32 cellular contexts compared by ENCODE assay signal in genomic region chr11:36557991-36558390, GRCh38. TPM values are rescaled to one million over a fixed set of nuclear protein-coding genes. Genes with fewer than 3 reads are reported as not detected.
A peak's percentile ranks its signal among the peaks of the same experiment; 100 is the strongest.
DNase-seq lines count a peak whose midpoint lies in the region; ATAC-seq, FAIRE-seq and TF ChIP-seq lines count a peak whose summit lies in the region.
"Had no signal": no experiment of that assay in that cellular context is flagged by ENCODE, and none has a peak within 500 bp of the region (broad histone marks: within the 10 kb centered on the region; RNA-seq: fewer than 3 reads in every experiment).

No MANE protein-coding gene starts in this region.

- peak overlapping the region; percentile 85 for H3K27ac ChIP-seq in KOPT-K1 (ENCODE audit: low read depth, low read length, poor library complexity, severe bottlenecking)
- peak overlapping the region; percentile 66; the same call in 1 of the 3 replicates for H3K27ac ChIP-seq in K562 (ENCODE audit: extremely low read depth, low read depth, low read length)
- H3K27ac ChIP-seq in spleen = peak overlapping the region in 5 of 8 donors; percentile 18 to 45 (median 31)
- H3K27ac ChIP-seq: adrenal gland, BLaER1, brain microvascular endothelial cell, colonic mucosa, esophagus squamous epithelium, gastrocnemius medialis, left ventricle myocardium inferior, right atrium auricular region, thyroid gland had no signal

- peak overlapping the region; percentile 66 for H3K4me2 ChIP-seq in K562 (ENCODE audit: insufficient read depth, low read length)
- H3K4me2 ChIP-seq: BLaER1 had no signal

- CTCF ChIA-PET in K562 (lab: Yijun Ruan, JAX; ENCODE audit: low intra/inter-chr PET ratio) = no interaction called here

- H3K4me1 Mint-ChIP-seq in activated T-cell treated with anti-CD3 and anti-CD28 coated beads, Interleukin-2, amount 50 U/mL, for 72 hours (ENCODE audit: low read depth) = peaks cover 23% of the 10 kb centered on the region
- peaks cover 21% of the 10 kb centered on the region for H3K4me1 Mint-ChIP-seq in activated T-cell treated with anti-CD3 and anti-CD28 coated beads, Interleukin-2, amount 50 U/mL, for 24 hours (ENCODE audit: low read depth)

- no peak for TF ChIP-seq EP300 in K562 (IDR thresholded peaks at IDR 0.05; ENCODE audit: low read length)

- H2AFZ ChIP-seq in K562 (ENCODE audit: low read depth, low read length) = peak overlapping the region; percentile 98

- H3K4me3 ChIP-seq in K562 (peak overlapping the region; percentile 31), spleen (no peak overlapping the region)
- H3K4me3 ChIP-seq: adrenal gland, BLaER1, colonic mucosa, esophagus squamous epithelium, gastrocnemius medialis, left ventricle myocardium inferior, MG63, right atrium auricular region, thyroid gland had no signal

- H3K79me2 ChIP-seq in K562 (ENCODE audit: control insufficient read depth, insufficient read depth, low read length) = no peaks in the 10 kb centered on the region

- peaks cover 6% of the 10 kb centered on the region for H3K27me3 Mint-ChIP-seq in activated T-cell treated with anti-CD3 and anti-CD28 coated beads, Interleukin-2, amount 50 U/mL, for 72 hours (ENCODE audit: low read depth)
- H3K27me3 Mint-ChIP-seq in activated T-cell treated with anti-CD3 and anti-CD28 coated beads, Interleukin-2, amount 50 U/mL, for 24 hours = peaks cover 3% of the 10 kb centered on the region

- TF ChIP-seq CTCF in K562 (IDR thresholded peaks at IDR 0.05 in 2 of 3, conservative IDR thresholded peaks at IDR 0.05 in 1 of 3; ENCODE audit: insufficient read depth in 2 of 3, low read depth in 1 of 3, low read length in 3 of 3) (no peak), spleen (IDR thresholded peaks at IDR 0.05 in 8 of 11, conservative IDR thresholded peaks at IDR 0.05 in 3 of 11) (no peak)

- H4K20me1 ChIP-seq in K562 (replicated peaks; ENCODE audit: control insufficient read depth, insufficient read depth, low read length) = no peaks in the 10 kb centered on the region
- H4K20me1 ChIP-seq: BLaER1 had no signal

- peaks cover 0 to 3% of the 10 kb centered on the region in 2 donors for H3K9me3 Mint-ChIP-seq in activated T-cell treated with anti-CD3 and anti-CD28 coated beads, Interleukin-2, amount 50 U/mL, for 72 hours
- H3K9me3 Mint-ChIP-seq in activated T-cell treated with anti-CD3 and anti-CD28 coated beads, Interleukin-2, amount 50 U/mL, for 24 hours = peaks cover 10% of the 10 kb centered on the region

- no TSS peak for BruUV-seq in K562 (replicated peaks; lab: Mats Ljungman, UMichigan)

- POLR2A ChIA-PET in K562 (lab: Yijun Ruan, JAX) = interaction anchor here (0.6 kb wide), 1 partner anchor 369 kb away, joined by 4 read pairs; no protein-coding TSS in a partner anchor

- in situ Hi-C loops in K562 (cut with MboI) = no loop called here

- TF ChIP-seq POLR2A in K562 (conservative IDR thresholded peaks at IDR 0.05) = no peak
- no peak for TF ChIP-seq POLR2A in spleen (IDR thresholded peaks at IDR 0.05)

- peaks cover 2 to 4% of the 10 kb centered on the region in 2 donors for H3K36me3 Mint-ChIP-seq in activated T-cell treated with anti-CD3 and anti-CD28 coated beads, Interleukin-2, amount 50 U/mL, for 72 hours (ENCODE audit: insufficient read depth in 2 of 2)
- H3K36me3 Mint-ChIP-seq in activated T-cell treated with anti-CD3 and anti-CD28 coated beads, Interleukin-2, amount 50 U/mL, for 24 hours (ENCODE audit: low read depth) = no peaks in the 10 kb centered on the region
- H3K36me3 Mint-ChIP-seq: naive B cell had no signal

- no peaks in the 10 kb centered on the region for H3K9me1 ChIP-seq in K562 (ENCODE audit: control insufficient read depth, insufficient read depth, low read length)

- H3K36me3 ChIP-seq in KOPT-K1 (ENCODE audit: insufficient read depth, low read length) = no peaks in the 10 kb centered on the region
- H3K36me3 ChIP-seq in K562 (ENCODE audit: control insufficient read depth, insufficient read depth, low read length) = no peaks in the 10 kb centered on the region
- no peaks in the 10 kb centered on the region for H3K36me3 ChIP-seq in spleen
- H3K36me3 ChIP-seq: adrenal gland, BLaER1, brain microvascular endothelial cell, colonic mucosa, esophagus squamous epithelium, gastrocnemius medialis, left ventricle myocardium inferior, MG63, right atrium auricular region, thyroid gland had no signal

- ATAC-seq in activated T-cell treated with anti-CD3 and anti-CD28 coated beads, Interleukin-2, amount 50 U/mL, for 72 hours (replicated peaks in 1 of 2) = no peak
- peak; percentile 26; the same call in 1 of the 3 replicates for ATAC-seq in K562
- ATAC-seq: gastrocnemius medialis, Panc1 had no signal

- peak overlapping the region in 1 of 2 donors; percentile 65 for H3K4me3 Mint-ChIP-seq in activated T-cell treated with anti-CD3 and anti-CD28 coated beads, Interleukin-2, amount 50 U/mL, for 72 hours
- no peak overlapping the region for H3K4me3 Mint-ChIP-seq in activated T-cell treated with anti-CD3 and anti-CD28 coated beads, Interleukin-2, amount 50 U/mL, for 24 hours
- H3K4me3 Mint-ChIP-seq: naive B cell had no signal

- H3K27ac Mint-ChIP-seq in activated T-cell treated with anti-CD3 and anti-CD28 coated beads, Interleukin-2, amount 50 U/mL, for 72 hours = peak overlapping the region; percentile 9
- no peak overlapping the region for H3K27ac Mint-ChIP-seq in activated T-cell treated with anti-CD3 and anti-CD28 coated beads, Interleukin-2, amount 50 U/mL, for 24 hours
- H3K27ac Mint-ChIP-seq: naive B cell had no signal

- FAIRE-seq in K562 (lab: Jason Lieb, UNC) = no peak

- intact Hi-C loops in K562 (cut with micrococcal nuclease) = no loop called here
- intact Hi-C loops in spleen (cut with DNase I; ENCODE audit: low total_unique reads) = no loop called here

- H3K27me3 ChIP-seq in K562 (ENCODE audit: control insufficient read depth in 2 of 2, insufficient read depth in 2 of 2, low read length in 2 of 2) (no peaks in the 10 kb centered on the region), spleen (replicated peaks in 1 of 7) (no peaks in the 10 kb centered on the region)
- H3K27me3 ChIP-seq: adrenal gland, BLaER1, brain microvascular endothelial cell, colonic mucosa, esophagus squamous epithelium, gastrocnemius medialis, right atrium auricular region, thyroid gland had no signal

- H3K9me3 ChIP-seq in KOPT-K1 (ENCODE audit: insufficient read depth, low read length, poor library complexity, severe bottlenecking) (peaks cover 6% of the 10 kb centered on the region), K562 (replicated peaks; ENCODE audit: control insufficient read depth, insufficient read depth, low read depth, low read length) (peaks cover 1% of the 10 kb centered on the region; the same call in 1 of the 2 replicates), spleen (peaks cover 0 to 14% (median 2%) of the 10 kb centered on the region in 8 donors)
- H3K9me3 ChIP-seq: adrenal gland, colonic mucosa, esophagus squamous epithelium, gastrocnemius medialis, MG63, thyroid gland had no signal

- no peak for TF ChIP-seq RAD21 in K562 (CRISPR knock-in tag; conservative IDR thresholded peaks at IDR 0.05 in 1 of 2, IDR thresholded peaks at IDR 0.05 in 1 of 2)

- H3K4me1 ChIP-seq in K562 (replicated peaks in 1 of 2; ENCODE audit: control insufficient read depth in 2 of 2, insufficient read depth in 2 of 2, low read length in 2 of 2) = no peaks in the 10 kb centered on the region; a peak in 2 of 5 replicates
- H3K4me1 ChIP-seq in spleen = no peaks in the 10 kb centered on the region
- H3K4me1 ChIP-seq: adrenal gland, BLaER1, colonic mucosa, esophagus squamous epithelium, gastrocnemius medialis, left ventricle myocardium inferior, right atrium auricular region, thyroid gland had no signal

- no peak for DNase-seq in activated T-cell treated with anti-CD3 and anti-CD28 coated beads, Interleukin-2, amount 50 U/mL, for 72 hours
- DNase-seq in activated T-cell treated with anti-CD3 and anti-CD28 coated beads, Interleukin-2, amount 50 U/mL, for 24 hours = no peak
- no peak for DNase-seq in K562 (ENCODE audit: extremely low read depth in 1 of 4, low spot score in 3 of 4)
- DNase-seq in spleen = no peak
- DNase-seq in stimulated activated CD4-positive, alpha-beta T cell treated with anti-CD3 and anti-CD28 coated beads, Interleukin-2, amount 100 ng/mL, for 24 hours = no peak
- no peak for DNase-seq in activated gamma-delta T cell (lab: John Stamatoyannopoulos, UW)
- DNase-seq in germinal center (ENCODE audit: low spot score) = no peak
- DNase-seq: activated CD8-positive, alpha-beta memory T cell treated with anti-CD3 and anti-CD28 coated beads, Interleukin-2, amount 50 U/mL, for 48 hours; activated effector memory CD4-positive, alpha-beta T cell treated with Interleukin-2 at 50 U/mL for 16 hours; adrenal gland; brain microvascular endothelial cell; colonic mucosa; DMS79 treated with DMSO at 0.1 percent for 48 hours; esophagus squamous epithelium; gastrocnemius medialis; HCEC 1CT; hypothalamus; IMR-90; left ventricle myocardium inferior; MG63; naive B cell; NCI-H446; NK-92 treated with Interleukin-12 subunit alpha and Interleukin-12 subunit beta, amount 100 ng/mL, for 24 hours; SIG-M5; stimulated activated CD4-positive, alpha-beta T cell treated with anti-CD3 and anti-CD28 coated beads, Interleukin-4, amount 100 ng/mL, for 4 hours; stimulated activated naive CD8-positive, alpha-beta T cell treated with anti-CD3 and anti-CD28 coated beads, Interleukin-15, Interleukin-2, amounts not matched to agents 100 U/mL and 50 U/mL, for 24 hours; thyroid gland had no signal

- peak overlapping the region in 1 of 2 experiments; percentile 66; a peak in 2 of 4 replicates for H3K9ac ChIP-seq in K562 (ENCODE audit: insufficient read depth in 1 of 2, low read depth in 2 of 2, low read length in 2 of 2)
- H3K9ac ChIP-seq: BLaER1 had no signal

RNA-seq across cellular contexts. Expression of gene RAG1, which starts 9.8 kb away (rescaled TPM):
- under 1 TPM; 0.39 to 0.50 TPM for total RNA-seq in activated T-cell treated with anti-CD3 and anti-CD28 coated beads, Interleukin-2, amount 50 U/mL, for 72 hours
- 1.8 and 6.2 TPM in 2 replicates for total RNA-seq in K562 (2011; cell fraction: chromatin; rRNA removed; ENCODE audit: low replicate concordance)
- total RNA-seq in K562 (2011; cell fraction: nucleolus; rRNA removed) = 0.83 and 2.0 TPM in 2 replicates
- total RNA-seq in K562 (2011; cell fraction: nucleoplasm; rRNA removed) = 2.6 and 6.9 TPM in 2 replicates
- total RNA-seq in K562 (2014; rRNA removed) (1.8 and 2.0 TPM in 2 replicates), K562 (2014; rRNA removed; fragmentation: Illumina TruSeq; extraction: Trizol) (2.5 and 2.8 TPM in 2 replicates), K562 (2015; rRNA removed; fragmentation: Illumina TruSeq; extraction: Trizol) (1.5 and 1.7 TPM in 2 replicates), K562 (2021) (1.6 and 2.1 TPM in 2 replicates), spleen (10 to 100 TPM in 1 of 7 donors, 1 to 10 TPM in 6; 3.9 to 12.6 (median 7.3) TPM)
- polyA plus RNA-seq in K562 (2011; rRNA removed) (0.93 and 1.7 TPM in 2 replicates), K562 (2014; fragmentation: Illumina TruSeq; extraction: Trizol) (2.0 and 2.2 TPM in 2 replicates), K562 (2014; fragmentation: Nextera tagmentation; extraction: Ambion mirVana) (under 1 TPM; 0.49 to 0.89 TPM), K562 (2014; rRNA removed) (1.4 and 1.5 TPM in 2 replicates), spleen (1 to 10 TPM in 1 of 3 donors, under 1 TPM in 2; 0.39 to 2.1 (median 0.80) TPM)
- 0.27 and 0.40 TPM in 2 replicates for polyA plus RNA-seq in K562 (2011; cell fraction: cytosol; rRNA removed)
- 1.9 and 2.4 TPM in 2 replicates for polyA plus RNA-seq in K562 (2011; cell fraction: nucleus; rRNA removed)
- polyA plus RNA-seq in K562 (2012) = 1.7 and 2.8 TPM in 2 replicates
- 1.3 and 1.9 TPM in 2 replicates for polyA minus RNA-seq in K562 (2011; rRNA and poly(A)+ RNA removed)
- 1.3 TPM in 2 replicates for polyA minus RNA-seq in K562 (2011; cell fraction: cytosol; rRNA and poly(A)+ RNA removed)
- 1.1 and 1.2 TPM in 2 replicates for polyA minus RNA-seq in K562 (2011; cell fraction: nucleus; rRNA and poly(A)+ RNA removed)

RNA-seq across cellular contexts. Expression of gene IFTAP, which starts 36.3 kb away (rescaled TPM):
- total RNA-seq in activated T-cell treated with anti-CD3 and anti-CD28 coated beads, Interleukin-2, amount 50 U/mL, for 72 hours = 1 to 10 TPM; 3.9 to 4.1 TPM
- 0.32 and 3.1 TPM in 2 replicates for total RNA-seq in K562 (2011; cell fraction: chromatin; rRNA removed; ENCODE audit: low replicate concordance)
- 0.50 and 1.3 TPM in 2 replicates for total RNA-seq in K562 (2011; cell fraction: nucleolus; rRNA removed)
- 2.7 and 3.0 TPM in 2 replicates for total RNA-seq in K562 (2011; cell fraction: nucleoplasm; rRNA removed)
- total RNA-seq in K562 (2014; rRNA removed) = 10.4 and 10.7 TPM in 2 replicates
- 20.1 and 21.4 TPM in 2 replicates for total RNA-seq in K562 (2014; rRNA removed; fragmentation: Illumina TruSeq; extraction: Trizol)
- total RNA-seq in K562 (2015; rRNA removed; fragmentation: Illumina TruSeq; extraction: Trizol) = 15.0 and 17.0 TPM in 2 replicates
- total RNA-seq in K562 (2021) = 9.2 and 9.8 TPM in 2 replicates
- 4.4 and 12.2 TPM in 2 replicates for polyA plus RNA-seq in K562 (2011; rRNA removed)
- 2.3 and 3.1 TPM in 2 replicates for polyA plus RNA-seq in K562 (2011; cell fraction: cytosol; rRNA removed)
- 1.2 and 1.3 TPM in 2 replicates for polyA plus RNA-seq in K562 (2011; cell fraction: nucleus; rRNA removed)
- polyA plus RNA-seq in K562 (2012) = 19.5 and 26.7 TPM in 2 replicates
- 20.6 and 30.0 TPM in 2 replicates for polyA plus RNA-seq in K562 (2014; fragmentation: Illumina TruSeq; extraction: Trizol)
- polyA plus RNA-seq in K562 (2014; fragmentation: Nextera tagmentation; extraction: Ambion mirVana) = 10 to 100 TPM; 18.1 to 22.4 TPM
- 17.0 and 23.1 TPM in 2 replicates for polyA plus RNA-seq in K562 (2014; rRNA removed)
- 3.6 and 5.0 TPM in 2 replicates for polyA minus RNA-seq in K562 (2011; rRNA and poly(A)+ RNA removed)
- 1.7 TPM in 1 of 2 replicates, not detected in the other for polyA minus RNA-seq in K562 (2011; cell fraction: cytosol; rRNA and poly(A)+ RNA removed)
- polyA minus RNA-seq in K562 (2011; cell fraction: nucleus; rRNA and poly(A)+ RNA removed) = 2.1 and 3.4 TPM in 2 replicates
- 10 to 100 TPM in 3 of 7 donors, 1 to 10 TPM in 4; 5.8 to 15.7 (median 9.0) TPM for total RNA-seq in spleen
- polyA plus RNA-seq in spleen = 10 to 100 TPM in 2 of 3 donors, 1 to 10 TPM in 1; 9.7 to 14.9 (median 12.1) TPM

RNA-seq across cellular contexts. Expression of gene RAG2, which starts 40.0 kb away (rescaled TPM):
- total RNA-seq in activated T-cell treated with anti-CD3 and anti-CD28 coated beads, Interleukin-2, amount 50 U/mL, for 72 hours = not detected
- not detected in 2 replicates for total RNA-seq in K562 (2011; cell fraction: chromatin; rRNA removed; ENCODE audit: low replicate concordance)
- total RNA-seq in K562 (2011; cell fraction: nucleolus; rRNA removed) = not detected in 2 replicates
- not detected in 2 replicates for total RNA-seq in K562 (2011; cell fraction: nucleoplasm; rRNA removed)
- total RNA-seq in K562 (2014; rRNA removed) = 0.04 and 2.7 TPM in 2 replicates
- 0.07 and 0.16 TPM in 2 replicates for total RNA-seq in K562 (2014; rRNA removed; fragmentation: Illumina TruSeq; extraction: Trizol)
- total RNA-seq in K562 (2015; rRNA removed; fragmentation: Illumina TruSeq; extraction: Trizol) = 0.53 and 0.72 TPM in 2 replicates
- total RNA-seq in K562 (2021) = not detected in 2 replicates
- not detected in 2 replicates for polyA plus RNA-seq in K562 (2011; rRNA removed)
- not detected in 2 replicates for polyA plus RNA-seq in K562 (2011; cell fraction: cytosol; rRNA removed)
- polyA plus RNA-seq in K562 (2011; cell fraction: nucleus; rRNA removed) = not detected in 2 replicates
- polyA plus RNA-seq in K562 (2012) = 0.34 and 0.42 TPM in 2 replicates
- polyA plus RNA-seq in K562 (2014; fragmentation: Illumina TruSeq; extraction: Trizol) = 0.06 and 0.08 TPM in 2 replicates
- polyA plus RNA-seq in K562 (2014; fragmentation: Nextera tagmentation; extraction: Ambion mirVana) = under 1 TPM; 0.24 to 0.28 TPM
- 0.89 TPM in 1 of 2 replicates, not detected in the other for polyA plus RNA-seq in K562 (2014; rRNA removed)
- not detected in 2 replicates for polyA minus RNA-seq in K562 (2011; rRNA and poly(A)+ RNA removed)
- not detected in 2 replicates for polyA minus RNA-seq in K562 (2011; cell fraction: cytosol; rRNA and poly(A)+ RNA removed)
- polyA minus RNA-seq in K562 (2011; cell fraction: nucleus; rRNA and poly(A)+ RNA removed) = not detected in 2 replicates
- total RNA-seq in spleen = not detected
- not detected for polyA plus RNA-seq in spleen
- total RNA-seq: adrenal gland, colonic mucosa, esophagus squamous epithelium, gastrocnemius medialis, IMR-90, left ventricle myocardium inferior, osteocyte, right atrium auricular region had no signal
- polyA plus RNA-seq: adrenal gland, IMR-90 had no signal

RNA-seq across cellular contexts. Expression of gene TRAF6, which starts 47.9 kb away (rescaled TPM):
- total RNA-seq in activated T-cell treated with anti-CD3 and anti-CD28 coated beads, Interleukin-2, amount 50 U/mL, for 72 hours = 10 to 100 TPM; 10.1 to 12.2 TPM
- total RNA-seq in K562 (2011; cell fraction: chromatin; rRNA removed; ENCODE audit: low replicate concordance) = 12.5 and 26.3 TPM in 2 replicates
- 6.8 and 9.1 TPM in 2 replicates for total RNA-seq in K562 (2011; cell fraction: nucleolus; rRNA removed)
- 14.2 and 23.3 TPM in 2 replicates for total RNA-seq in K562 (2011; cell fraction: nucleoplasm; rRNA removed)
- 5.0 and 6.4 TPM in 2 replicates for total RNA-seq in K562 (2014; rRNA removed)
- 8.2 and 11.6 TPM in 2 replicates for total RNA-seq in K562 (2014; rRNA removed; fragmentation: Illumina TruSeq; extraction: Trizol)
- 8.0 and 8.3 TPM in 2 replicates for total RNA-seq in K562 (2015; rRNA removed; fragmentation: Illumina TruSeq; extraction: Trizol)
- total RNA-seq in K562 (2021) = 9.2 and 10.0 TPM in 2 replicates
- 10.6 and 13.1 TPM in 2 replicates for polyA plus RNA-seq in K562 (2011; rRNA removed)
- 5.3 and 7.6 TPM in 2 replicates for polyA plus RNA-seq in K562 (2011; cell fraction: cytosol; rRNA removed)
- polyA plus RNA-seq in K562 (2011; cell fraction: nucleus; rRNA removed) = 16.0 and 17.9 TPM in 2 replicates
- polyA plus RNA-seq in K562 (2012) = 5.4 and 6.9 TPM in 2 replicates
- 8.4 and 9.3 TPM in 2 replicates for polyA plus RNA-seq in K562 (2014; fragmentation: Illumina TruSeq; extraction: Trizol)
- polyA plus RNA-seq in K562 (2014; fragmentation: Nextera tagmentation; extraction: Ambion mirVana) = 1 to 10 TPM; 2.0 to 4.2 TPM
- polyA plus RNA-seq in K562 (2014; rRNA removed) = 4.4 and 5.4 TPM in 2 replicates
- 16.6 and 17.1 TPM in 2 replicates for polyA minus RNA-seq in K562 (2011; rRNA and poly(A)+ RNA removed)
- polyA minus RNA-seq in K562 (2011; cell fraction: cytosol; rRNA and poly(A)+ RNA removed) = 7.3 and 10.0 TPM in 2 replicates
- polyA minus RNA-seq in K562 (2011; cell fraction: nucleus; rRNA and poly(A)+ RNA removed) = 8.8 and 16.6 TPM in 2 replicates
- 10 to 100 TPM; 18.5 to 26.1 (median 20.6) TPM for total RNA-seq in spleen
- polyA plus RNA-seq in spleen = 1 to 10 TPM; 2.1 to 3.9 (median 2.7) TPM

Comparison
In these comparisons a context has a peak if more than half of its experiments do, and no peak if none do; other contexts are left out.
1. H3K27ac ChIP-seq: peak in every context shown above with its lines; median percentile 85 in KOPT-K1; 66 in K562; 31 in spleen.